28 cellular contexts compared by ENCODE assay signal in the genomic region with DNA sequence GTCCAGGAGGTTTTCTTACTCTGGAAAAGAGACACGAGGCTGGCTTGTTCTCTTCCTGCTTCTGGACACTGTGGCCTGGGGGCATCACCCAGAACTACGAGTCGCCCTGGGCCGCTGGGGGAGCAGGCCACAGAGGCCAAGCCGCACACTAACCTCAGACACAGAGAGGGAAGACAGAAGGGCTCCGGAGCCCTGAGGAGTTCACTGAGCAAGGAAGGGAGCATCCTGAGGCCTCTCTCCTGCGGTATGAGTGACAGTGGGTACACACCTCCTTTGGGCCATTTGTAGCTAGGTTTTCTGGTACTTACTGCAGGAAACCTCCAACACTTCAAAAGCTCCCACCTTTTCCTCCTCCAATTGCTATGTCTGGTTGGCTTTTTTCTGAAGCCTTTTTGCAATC.
"Had no signal": no experiment of that assay in that cellular context is flagged by ENCODE, and none has a peak within 500 bp of the region (broad histone marks: within the 10 kb centered on the region; RNA-seq: fewer than 3 reads in every experiment).

No MANE protein-coding gene starts in this region.

- H3K27ac ChIP-seq: colonic mucosa, epithelial cell of prostate, gastrocnemius medialis, prostate gland, right atrium auricular region, suprapubic skin, thyroid gland had no signal

- H3K27me3 ChIP-seq: colonic mucosa, gastrocnemius medialis, right atrium auricular region, suprapubic skin, thyroid gland had no signal

- H3K27me3 Mint-ChIP-seq: dendritic cell treated with granulocyte-macrophage colony-stimulating factor and Interleukin-4, amounts not matched to agents 40 ng/mL and 50 ng/mL, for 4 days had no signal

- H3K4me1 Mint-ChIP-seq: memory B cell, natural killer cell had no signal

- H3K27ac Mint-ChIP-seq: dendritic cell treated with granulocyte-macrophage colony-stimulating factor and Interleukin-4, amounts not matched to agents 40 ng/mL and 50 ng/mL, for 4 days; endodermal cell; memory B cell; natural killer cell; stimulated activated naive CD8-positive, alpha-beta T cell treated with anti-CD3 and anti-CD28 coated beads, Interleukin-15, Interleukin-2, amounts not matched to agents 100 ng/mL and 50 ng/mL, for 24 hours had no signal

- H3K4me1 ChIP-seq: colonic mucosa, gastrocnemius medialis, prostate gland, right atrium auricular region, suprapubic skin, thyroid gland had no signal

- H3K9me3 Mint-ChIP-seq: dendritic cell treated with granulocyte-macrophage colony-stimulating factor and Interleukin-4, amounts not matched to agents 40 ng/mL and 50 ng/mL, for 4 days; memory B cell had no signal

- H3K4me3 Mint-ChIP-seq: dendritic cell treated with granulocyte-macrophage colony-stimulating factor and Interleukin-4, amounts not matched to agents 40 ng/mL and 50 ng/mL, for 4 days; endodermal cell; memory B cell; natural killer cell; neural crest cell; stimulated activated naive CD8-positive, alpha-beta T cell treated with anti-CD3 and anti-CD28 coated beads, Interleukin-15, Interleukin-2, amounts not matched to agents 100 ng/mL and 50 ng/mL, for 24 hours had no signal

- ATAC-seq: esophagus mucosa, gastrocnemius medialis, left lobe of liver, sciatic nerve had no signal

- H3K36me3 ChIP-seq: colonic mucosa, gastrocnemius medialis, prostate gland, right atrium auricular region, suprapubic skin, thyroid gland had no signal

- DNase-seq: colonic mucosa; effector CD8-positive, alpha-beta T cell; endodermal cell; foreskin fibroblast; gastrocnemius medialis; head of caudate nucleus; kidney; natural killer cell; nucleus accumbens; stimulated activated CD4-positive, alpha-beta T cell treated with anti-CD3 and anti-CD28 coated beads, Interleukin-12 subunit alpha, Interleukin-12 subunit beta, amount 100 ng/mL, for 4 hours; stimulated activated CD4-positive, alpha-beta T cell treated with anti-CD3 and anti-CD28 coated beads, Interleukin-1b, Interleukin-23, amount 100 ng/mL, for 48 hours; stimulated activated CD4-positive, alpha-beta T cell treated with anti-CD3 and anti-CD28 coated beads, Interleukin-4, amount 100 ng/mL, for 1 hour; stimulated activated CD8-positive, alpha-beta memory T cell treated with anti-CD3 and anti-CD28 coated beads, Interleukin-4, amount 100 ng/mL, for 48 hours; thyroid gland; trophoblast cell had no signal

- FAIRE-seq: kidney had no signal

- H3K4me2 ChIP-seq: smooth muscle cell had no signal

- H3K4me3 ChIP-seq: colonic mucosa, gastrocnemius medialis, lung, prostate gland, right atrium auricular region, smooth muscle cell, suprapubic skin, thyroid gland had no signal

- H3K9me3 ChIP-seq: colonic mucosa, gastrocnemius medialis, prostate gland, right atrium auricular region, thyroid gland had no signal

- H3K36me3 Mint-ChIP-seq: memory B cell, natural killer cell had no signal
